Comparison of ENCODE assay signal across 8 cellular contexts in genomic region chr10:92757066-92757716, GRCh38.
A peak's percentile ranks its signal among the peaks of the same experiment; 100 is the strongest.
DNase-seq lines count a peak whose midpoint lies in the region; ATAC-seq and TF ChIP-seq lines count a peak whose summit lies in the region.

No MANE protein-coding gene starts in this region.

- no peaks in the 10 kb centered on the region for H4K20me1 ChIP-seq in OCI-LY1 (ENCODE audit: insufficient read depth, low read length)

- H3K27me3 ChIP-seq in OCI-LY1 (ENCODE audit: insufficient read depth, low read length): no peaks in the 10 kb centered on the region
- no peaks in the 10 kb centered on the region for H3K27me3 ChIP-seq in aorta (ENCODE audit: control insufficient read depth in 1 of 2, insufficient read depth in 2 of 2, low read length in 1 of 2)

- peak overlapping the region; percentile 86 for H3K4me2 ChIP-seq in OCI-LY1 (ENCODE audit: low read length)

- H3K4me1 ChIP-seq in OCI-LY1 (ENCODE audit: insufficient read depth, low read length, severe bottlenecking) (peaks cover 45% of the 10 kb centered on the region), aorta (ENCODE audit: control insufficient read depth in 1 of 2, insufficient read depth in 2 of 2, low read length in 2 of 2) (peaks cover 0 to 3% of the 10 kb centered on the region in 2 donors)

- H3K4me3 Mint-ChIP-seq in endothelial cell (ENCODE audit: unreplicated experiment): peak overlapping the region; percentile 63
- no peak overlapping the region for H3K4me3 Mint-ChIP-seq in mesothelial cell of epicardium

- WGBS in aorta, 2 donors: 6 to 9% methylated on average over 8 of the region's 8 CpGs

- ATAC-seq in GM18867 (IDR thresholded peaks at IDR 0.05; ENCODE audit: unreplicated experiment): peak; percentile 69
- peak; percentile 70 for ATAC-seq in HG02981 (IDR thresholded peaks at IDR 0.05; ENCODE audit: unreplicated experiment)
- ATAC-seq in aorta (ENCODE audit: low FRiP score): peak; percentile 94

- H3K27ac ChIP-seq in OCI-LY1 (ENCODE audit: low read depth, low read length, poor library complexity, severe bottlenecking): peak overlapping the region; percentile 96
- peak overlapping the region; percentile 32 to 97 for H3K27ac ChIP-seq in aorta (ENCODE audit: low read depth in 1 of 2, low read length in 2 of 2)

- H3K27ac Mint-ChIP-seq in endothelial cell (ENCODE audit: unreplicated experiment) (peak overlapping the region; percentile 99), mesothelial cell of epicardium (peak overlapping the region; percentile 21)

- H3K9me3 ChIP-seq in OCI-LY1 (ENCODE audit: low read length) (no peaks in the 10 kb centered on the region), aorta (ENCODE audit: control insufficient read depth, low read length) (no peaks in the 10 kb centered on the region)

- H3F3A ChIP-seq in OCI-LY1 (ENCODE audit: insufficient read depth, low read length): peaks cover 4% of the 10 kb centered on the region

- no peaks in the 10 kb centered on the region for H3K79me2 ChIP-seq in OCI-LY1 (ENCODE audit: insufficient read depth, low read length)

- no peak overlapping the region for H2AFZ ChIP-seq in OCI-LY1 (ENCODE audit: low read length)

- H3K4me3 ChIP-seq in OCI-LY1 (ENCODE audit: low read depth, low read length, poor library complexity, severe bottlenecking) (peak overlapping the region; percentile 45), aorta (ENCODE audit: low read length in 2 of 2) (no peak overlapping the region)

- H3K4me1 Mint-ChIP-seq in endothelial cell (ENCODE audit: unreplicated experiment) (peaks cover 69% of the 10 kb centered on the region), mesothelial cell of epicardium (peaks cover 14% of the 10 kb centered on the region)

- TF ChIP-seq CTCF in OCI-LY1 (IDR thresholded peaks at IDR 0.05; ENCODE audit: low read length): no peak
- no peak for TF ChIP-seq CTCF in endothelial cell (IDR thresholded peaks at IDR 0.05; ENCODE audit: unreplicated experiment)
- TF ChIP-seq CTCF in mesothelial cell of epicardium (IDR thresholded peaks at IDR 0.05; ENCODE audit: unreplicated experiment): no peak

- DNase-seq in ACHN (peak; percentile 8), endothelial cell (ENCODE audit: low spot score) (peak; percentile 42), mesothelial cell of epicardium (ENCODE audit: low spot score in 2 of 2, unreplicated experiment in 2 of 2) (peak in 1 of 2 experiments; percentile 41), aorta (peak; percentile 93 to 96), NCI-H2081 treated with DMSO at 0.1 percent for 48 hours (lab: John Stamatoyannopoulos, UW) (no peak)

- intact Hi-C loops in aorta (cut with DNase I): loop anchor here in 1 of 2 donors (5.0 kb wide), 1 partner anchor 65 kb away; no protein-coding TSS in a partner anchor

- H3K9me2 ChIP-seq in OCI-LY1 (ENCODE audit: low read depth, low read length): no peaks in the 10 kb centered on the region

- H3K36me3 ChIP-seq in OCI-LY1 (ENCODE audit: insufficient read depth, low read length) (no peaks in the 10 kb centered on the region), aorta (ENCODE audit: control insufficient read depth in 1 of 2, insufficient read depth in 2 of 2, low read length in 1 of 2) (no peaks in the 10 kb centered on the region)

- H3K9ac ChIP-seq in OCI-LY1 (ENCODE audit: low read length): peak overlapping the region; percentile 65

- H3K9me3 Mint-ChIP-seq in endothelial cell (ENCODE audit: unreplicated experiment) (no peaks in the 10 kb centered on the region), mesothelial cell of epicardium (peaks cover 4% of the 10 kb centered on the region)

- peaks cover 5% of the 10 kb centered on the region for H3K27me3 Mint-ChIP-seq in endothelial cell (ENCODE audit: unreplicated experiment)
- peaks cover 4% of the 10 kb centered on the region for H3K27me3 Mint-ChIP-seq in mesothelial cell of epicardium (ENCODE audit: low read depth)

- in situ Hi-C loops in ACHN (cut with HindIII; ENCODE audit: low pct_ligation_motif_present, low pct_unique_long_range_greater_than_20kb, low sequenced_read_pairs): no loop called here

- H3K36me3 Mint-ChIP-seq in endothelial cell (ENCODE audit: low read depth, unreplicated experiment): no peaks in the 10 kb centered on the region
- no peaks in the 10 kb centered on the region for H3K36me3 Mint-ChIP-seq in mesothelial cell of epicardium
